ENCODE assay signal across 8 cellular contexts in the genomic region with DNA sequence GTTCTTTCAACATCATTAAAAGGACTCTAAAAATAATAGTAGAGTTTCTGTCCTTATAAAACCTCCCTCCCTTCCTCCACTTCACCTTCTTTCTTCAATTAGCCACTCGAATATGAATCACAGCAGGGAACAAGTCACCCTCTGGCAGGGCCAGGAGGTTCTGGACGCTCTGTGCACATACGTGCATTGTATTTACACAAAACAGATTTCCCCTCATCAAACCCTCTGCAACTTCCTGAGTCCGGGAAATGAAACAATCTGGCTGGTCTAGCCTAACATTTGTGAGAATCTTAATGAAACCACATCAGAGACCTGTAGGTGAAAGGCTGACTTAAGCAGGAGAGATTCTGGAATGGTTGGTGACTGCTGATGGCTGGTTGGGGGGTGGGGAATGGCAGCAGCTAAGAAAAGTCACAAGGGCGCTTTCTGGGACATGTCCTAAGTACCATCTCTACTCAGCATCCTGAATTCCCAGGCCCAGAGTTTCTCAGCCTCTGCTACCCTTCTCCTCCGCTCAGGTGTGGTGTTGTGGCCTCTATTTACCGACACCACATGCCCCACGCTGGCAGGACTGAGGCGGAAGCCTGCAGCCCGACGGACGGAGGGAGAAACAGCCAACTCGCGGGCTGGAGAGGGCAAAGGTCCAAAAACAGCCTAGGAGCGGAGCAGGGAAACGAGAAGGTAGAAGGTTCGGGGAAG. TPM values are rescaled to one million over a fixed set of nuclear protein-coding genes. Genes with fewer than 3 reads are reported as not detected.
DNase-seq lines count a peak whose midpoint lies in the region; TF ChIP-seq lines count a peak whose summit lies in the region.

No MANE protein-coding gene starts in this region.

- peaks cover 21% of the 10 kb centered on the region for H3K36me3 Mint-ChIP-seq in activated T-helper 2 cell treated with anti-CD3 and anti-CD28 coated beads, Interferon-gamma antibody, Interleukin-2, Interleukin-4, amounts not matched to agents 10 μg/mL and 5 μg/mL and 100 μg/mL, durations not matched to agents 14 hours and 24 hours and 36 hours (ENCODE audit: low read depth)

- H3K27ac ChIP-seq in iPS DF 6.9 (ENCODE audit: low read length) (no peak overlapping the region), sigmoid colon (peak overlapping the region; percentile 77 to 86 (median 80))

- H3K9me3 ChIP-seq in iPS DF 6.9 (ENCODE audit: control insufficient read depth, insufficient read depth, low read length) (no peaks in the 10 kb centered on the region), sigmoid colon (no peaks in the 10 kb centered on the region)

- H3K4me1 ChIP-seq in iPS DF 6.9 (ENCODE audit: control insufficient read depth, insufficient read depth, low read length) (no peaks in the 10 kb centered on the region), sigmoid colon (peaks cover 0 to 5% (median 2%) of the 10 kb centered on the region in 4 donors)

- peak overlapping the region; percentile 78 for H3K27ac Mint-ChIP-seq in activated T-helper 2 cell treated with anti-CD3 and anti-CD28 coated beads, Interferon-gamma antibody, Interleukin-2, Interleukin-4, amounts not matched to agents 10 μg/mL and 5 μg/mL and 100 μg/mL, durations not matched to agents 14 hours and 24 hours and 36 hours

- H3K4me3 ChIP-seq in iPS DF 6.9 (ENCODE audit: low read length) (peak overlapping the region; percentile 98; the same call in 1 of the 2 replicates), sigmoid colon (peak overlapping the region; percentile 62 to 74 (median 72))

- no peaks in the 10 kb centered on the region for H3K27me3 ChIP-seq in iPS DF 6.9 (ENCODE audit: control insufficient read depth, insufficient read depth, low read length)
- H3K27me3 ChIP-seq in sigmoid colon, result no peaks in the 10 kb centered on the region

- no peaks in the 10 kb centered on the region for H3K27me3 Mint-ChIP-seq in activated T-helper 2 cell treated with anti-CD3 and anti-CD28 coated beads, Interferon-gamma antibody, Interleukin-2, Interleukin-4, amounts not matched to agents 10 μg/mL and 5 μg/mL and 100 μg/mL, durations not matched to agents 14 hours and 24 hours and 36 hours (ENCODE audit: low read depth)

- H3K36me3 ChIP-seq in iPS DF 6.9 (ENCODE audit: control insufficient read depth, insufficient read depth, low read length) (no peaks in the 10 kb centered on the region), sigmoid colon (no peaks in the 10 kb centered on the region)

- no peak for TF ChIP-seq POLR2A in sigmoid colon (IDR thresholded peaks at IDR 0.05)

- no CpG with 5 or more reads among the region's 17 CpGs for WGBS in iPS DF 6.9 (ENCODE audit: insufficient coverage, insufficient read length)
- WGBS in sigmoid colon, 2 donors, result 1 to 8% methylated on average over 17 of the region's 17 CpGs

- DNase-seq in AG09319 (ENCODE audit: extremely low read depth, low read depth) (peak; percentile 22), HK-2 (ENCODE audit: unreplicated experiment) (peak; percentile 19), iPS DF 6.9 (ENCODE audit: low read depth, low spot score) (no peak), sigmoid colon (peak; percentile 68), middle frontal gyrus (ENCODE audit: extremely low spot score, low spot score) (no peak), ecto neural progenitor cell (ENCODE audit: low spot score) (no peak), NCI-H2171 (lab: John Stamatoyannopoulos, UW) (no peak)
- no peak for DNase-seq in activated T-helper 2 cell treated with anti-CD3 and anti-CD28 coated beads, Interferon-gamma antibody, Interleukin-2, Interleukin-4, amounts not matched to agents 10 μg/mL and 5 μg/mL and 100 μg/mL, durations not matched to agents 14 hours and 24 hours and 36 hours (ENCODE audit: low spot score)

- no peak for TF ChIP-seq CTCF in AG09319 (IDR thresholded peaks at IDR 0.05; ENCODE audit: low read depth, low read length)
- no peak for TF ChIP-seq CTCF in sigmoid colon (IDR thresholded peaks at IDR 0.05)

- no peaks in the 10 kb centered on the region for H3K9me3 Mint-ChIP-seq in activated T-helper 2 cell treated with anti-CD3 and anti-CD28 coated beads, Interferon-gamma antibody, Interleukin-2, Interleukin-4, amounts not matched to agents 10 μg/mL and 5 μg/mL and 100 μg/mL, durations not matched to agents 14 hours and 24 hours and 36 hours

- peaks cover 16% of the 10 kb centered on the region for H3K4me1 Mint-ChIP-seq in activated T-helper 2 cell treated with anti-CD3 and anti-CD28 coated beads, Interferon-gamma antibody, Interleukin-2, Interleukin-4, amounts not matched to agents 10 μg/mL and 5 μg/mL and 100 μg/mL, durations not matched to agents 14 hours and 24 hours and 36 hours (ENCODE audit: low read depth)

- intact Hi-C loops in activated T-helper 2 cell treated with anti-CD3 and anti-CD28 coated beads, Interferon-gamma antibody, Interleukin-2, Interleukin-4, amounts not matched to agents 10 μg/mL and 5 μg/mL and 100 μg/mL, durations not matched to agents 14 hours and 24 hours and 36 hours (cut with micrococcal nuclease), result loop anchor here (1.0 to 5.0 kb wide), 3 partner anchors 34 to 60 kb away; no protein-coding TSS in a partner anchor
- intact Hi-C loops in sigmoid colon (cut with DNase I), result loop anchor here (5.0 kb wide), 2 partner anchors 65 to 275 kb away; a partner anchor contains a TSS

- peak in 1 of 4 donors; percentile 14 for TF ChIP-seq EP300 in sigmoid colon (IDR thresholded peaks at IDR 0.05)

- H3K4me3 Mint-ChIP-seq in activated T-helper 2 cell treated with anti-CD3 and anti-CD28 coated beads, Interferon-gamma antibody, Interleukin-2, Interleukin-4, amounts not matched to agents 10 μg/mL and 5 μg/mL and 100 μg/mL, durations not matched to agents 14 hours and 24 hours and 36 hours (ENCODE audit: low read depth), result peak overlapping the region; percentile 86

RNA-seq across cellular contexts. Expression of a gene that starts 1.0 kb away (rescaled TPM):
- 13.0 and 13.9 TPM in 2 replicates for total RNA-seq in activated T-helper 2 cell treated with anti-CD3 and anti-CD28 coated beads, Interferon-gamma antibody, Interleukin-2, Interleukin-4, amounts not matched to agents 10 μg/mL and 5 μg/mL and 100 μg/mL, durations not matched to agents 14 hours and 24 hours and 36 hours
- total RNA-seq in sigmoid colon, result 10 to 100 TPM in 3 of 4 donors, 1 to 10 TPM in 1; 9.3 to 18.1 (median 13.4) TPM
- 10 to 100 TPM in 1 of 3 donors, 1 to 10 TPM in 2; 6.6 to 18.0 (median 6.7) TPM for polyA plus RNA-seq in sigmoid colon

Comparison
In these comparisons a context has a peak if more than half of its experiments do, and no peak if none do; other contexts are left out.
1. DNase-seq: peak in AG09319 (single experiment), HK-2 (single experiment) and sigmoid colon (single experiment); none in activated T-helper 2 cell treated with anti-CD3 and anti-CD28 coated beads, Interferon-gamma antibody, Interleukin-2, Interleukin-4, amounts not matched to agents 10 μg/mL and 5 μg/mL and 100 μg/mL, durations not matched to agents 14 hours and 24 hours and 36 hours (single experiment), iPS DF 6.9 (single experiment), middle frontal gyrus (single experiment), ecto neural progenitor cell (single experiment) and NCI-H2171 (single experiment).